2 cellular contexts compared by ENCODE assay signal in the genomic region with DNA sequence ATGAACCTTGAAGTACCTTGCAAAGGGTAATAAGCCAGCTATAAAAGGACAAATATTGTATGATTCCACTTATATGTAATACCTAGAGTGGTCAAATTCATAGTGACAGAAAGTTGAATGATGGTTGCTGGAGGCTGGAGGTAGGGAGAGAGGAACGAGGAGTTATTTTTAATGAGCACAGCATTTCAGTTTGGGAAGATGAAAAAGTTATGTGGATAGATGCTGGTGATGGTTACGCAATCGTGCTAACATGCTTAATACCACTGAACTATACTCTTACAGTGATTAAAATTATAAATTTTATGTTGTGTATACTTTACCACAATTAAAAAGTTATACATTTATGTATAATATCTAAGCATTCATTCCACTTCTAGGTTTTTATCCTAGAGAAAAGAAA.
TF ChIP-seq lines count a peak whose summit lies in the region.

No MANE protein-coding gene starts in this region.

TF ChIP-seq in IMR-90, 13 proteins besides CTCF, POLR2A, EP300 and RAD21 (continued from another document):
- TF ChIP-seq MAFK (IDR thresholded peaks at IDR 0.05; ENCODE audit: low read depth, low read length) = no peak
- TF ChIP-seq FOS (IDR thresholded peaks at IDR 0.05; ENCODE audit: low read depth, low read length) = no peak
- TF ChIP-seq MAZ (IDR thresholded peaks at IDR 0.05; ENCODE audit: borderline replicate concordance, low read depth, low read length) = no peak
- TF ChIP-seq MXI1 (IDR thresholded peaks at IDR 0.05; ENCODE audit: borderline replicate concordance, low read depth, low read length) = no peak

TF ChIP-seq in H1, 55 proteins besides CTCF, POLR2A, EP300 and RAD21 (continued from another document):
- TF ChIP-seq, protein P1, sequence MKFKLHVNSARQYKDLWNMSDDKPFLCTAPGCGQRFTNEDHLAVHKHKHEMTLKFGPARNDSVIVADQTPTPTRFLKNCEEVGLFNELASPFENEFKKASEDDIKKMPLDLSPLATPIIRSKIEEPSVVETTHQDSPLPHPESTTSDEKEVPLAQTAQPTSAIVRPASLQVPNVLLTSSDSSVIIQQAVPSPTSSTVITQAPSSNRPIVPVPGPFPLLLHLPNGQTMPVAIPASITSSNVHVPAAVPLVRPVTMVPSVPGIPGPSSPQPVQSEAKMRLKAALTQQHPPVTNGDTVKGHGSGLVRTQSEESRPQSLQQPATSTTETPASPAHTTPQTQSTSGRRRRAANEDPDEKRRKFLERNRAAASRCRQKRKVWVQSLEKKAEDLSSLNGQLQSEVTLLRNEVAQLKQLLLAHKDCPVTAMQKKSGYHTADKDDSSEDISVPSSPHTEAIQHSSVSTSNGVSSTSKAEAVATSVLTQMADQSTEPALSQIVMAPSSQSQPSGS (IDR thresholded peaks at IDR 0.05; ENCODE audit: low read length) = no peak
- TF ChIP-seq CEBPB (IDR thresholded peaks at IDR 0.05; ENCODE audit: low read depth, low read length) = peak; percentile 78; the same call in 1 of the 2 replicates
TF ChIP-seq in H1: peak in this region for 1.
